1 cellular context compared by ENCODE assay signal in the genomic region with DNA sequence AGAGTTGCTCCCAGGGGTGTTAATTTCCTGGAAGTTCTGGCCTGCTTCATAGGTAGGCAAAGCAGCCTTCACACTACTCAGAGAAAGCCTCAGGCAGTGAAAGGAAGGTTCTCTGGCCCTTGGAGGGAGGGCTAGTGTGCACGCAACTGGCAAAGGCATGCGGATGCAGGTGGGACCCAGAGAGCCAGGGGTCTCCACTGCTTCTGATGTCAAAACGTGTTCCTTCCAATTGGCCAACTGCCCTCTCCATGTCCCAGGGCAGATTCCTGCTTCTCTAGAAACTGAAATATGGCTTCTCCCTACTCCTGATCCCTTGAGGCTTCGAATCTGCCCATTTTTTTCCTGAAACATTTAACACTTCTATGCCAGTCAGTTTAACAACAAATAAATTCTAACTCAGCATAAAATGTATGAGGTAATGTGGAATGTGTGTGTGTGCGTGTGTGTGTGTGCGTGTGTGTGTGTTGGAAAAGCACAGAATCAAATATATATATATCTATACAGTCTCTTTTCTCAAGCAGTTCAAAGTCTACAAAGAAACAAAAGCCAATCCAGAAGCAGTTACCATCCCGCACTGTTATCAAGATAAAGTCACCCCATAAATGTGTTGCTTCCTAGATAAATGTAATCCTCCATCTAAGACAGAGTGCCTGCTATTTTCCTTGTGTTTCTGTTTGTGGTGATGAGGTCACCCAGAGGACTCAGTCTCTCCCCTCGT.
TF ChIP-seq lines count a peak whose summit lies in the region.

No MANE protein-coding gene starts in this region.

TF ChIP-seq in K562, 482 proteins besides CTCF, POLR2A, EP300 and RAD21 (continued from another document and continues in another):
- no peak for TF ChIP-seq BRD4 (IDR thresholded peaks at IDR 0.05)
- TF ChIP-seq, protein P1, sequence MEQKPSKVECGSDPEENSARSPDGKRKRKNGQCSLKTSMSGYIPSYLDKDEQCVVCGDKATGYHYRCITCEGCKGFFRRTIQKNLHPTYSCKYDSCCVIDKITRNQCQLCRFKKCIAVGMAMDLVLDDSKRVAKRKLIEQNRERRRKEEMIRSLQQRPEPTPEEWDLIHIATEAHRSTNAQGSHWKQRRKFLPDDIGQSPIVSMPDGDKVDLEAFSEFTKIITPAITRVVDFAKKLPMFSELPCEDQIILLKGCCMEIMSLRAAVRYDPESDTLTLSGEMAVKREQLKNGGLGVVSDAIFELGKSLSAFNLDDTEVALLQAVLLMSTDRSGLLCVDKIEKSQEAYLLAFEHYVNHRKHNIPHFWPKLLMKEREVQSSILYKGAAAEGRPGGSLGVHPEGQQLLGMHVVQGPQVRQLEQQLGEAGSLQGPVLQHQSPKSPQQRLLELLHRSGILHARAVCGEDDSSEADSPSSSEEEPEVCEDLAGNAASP (IDR thresholded peaks at IDR 0.05): no peak
- no peak for TF ChIP-seq KAT2B (IDR thresholded peaks at IDR 0.05; ENCODE audit: low read depth, low read length)
- TF ChIP-seq MTA2 (IDR thresholded peaks at IDR 0.05; ENCODE audit: low read depth): peak; percentile 69
- no peak for TF ChIP-seq RBM39 (optimal IDR thresholded peaks at IDR 0.05; ENCODE audit: low read depth, low read length)
- no peak for TF ChIP-seq STAT5B (CRISPR knock-in tag; IDR thresholded peaks at IDR 0.05)
- TF ChIP-seq ZNF384 (IDR thresholded peaks at IDR 0.05; ENCODE audit: low read depth, low read length): no peak
- peak; percentile 37 for TF ChIP-seq BRD9 (IDR thresholded peaks at IDR 0.05; ENCODE audit: low read depth, partially characterized antibody)
- TF ChIP-seq RCOR1 (IDR thresholded peaks at IDR 0.05; ENCODE audit: borderline replicate concordance in 1 of 2, low read depth in 2 of 2, low read length in 2 of 2): peak in 1 of 2 experiments; percentile 62; a peak in 1 of 4 replicates
- no peak for TF ChIP-seq FOXA3 (CRISPR knock-in tag; conservative IDR thresholded peaks at IDR 0.05 in 1 of 2, IDR thresholded peaks at IDR 0.05 in 1 of 2)
- no peak for TF ChIP-seq SIN3A (IDR thresholded peaks at IDR 0.05; ENCODE audit: borderline replicate concordance in 2 of 2, control insufficient read depth in 1 of 2, low read depth in 2 of 2, low read length in 2 of 2)
- TF ChIP-seq, protein P2, sequence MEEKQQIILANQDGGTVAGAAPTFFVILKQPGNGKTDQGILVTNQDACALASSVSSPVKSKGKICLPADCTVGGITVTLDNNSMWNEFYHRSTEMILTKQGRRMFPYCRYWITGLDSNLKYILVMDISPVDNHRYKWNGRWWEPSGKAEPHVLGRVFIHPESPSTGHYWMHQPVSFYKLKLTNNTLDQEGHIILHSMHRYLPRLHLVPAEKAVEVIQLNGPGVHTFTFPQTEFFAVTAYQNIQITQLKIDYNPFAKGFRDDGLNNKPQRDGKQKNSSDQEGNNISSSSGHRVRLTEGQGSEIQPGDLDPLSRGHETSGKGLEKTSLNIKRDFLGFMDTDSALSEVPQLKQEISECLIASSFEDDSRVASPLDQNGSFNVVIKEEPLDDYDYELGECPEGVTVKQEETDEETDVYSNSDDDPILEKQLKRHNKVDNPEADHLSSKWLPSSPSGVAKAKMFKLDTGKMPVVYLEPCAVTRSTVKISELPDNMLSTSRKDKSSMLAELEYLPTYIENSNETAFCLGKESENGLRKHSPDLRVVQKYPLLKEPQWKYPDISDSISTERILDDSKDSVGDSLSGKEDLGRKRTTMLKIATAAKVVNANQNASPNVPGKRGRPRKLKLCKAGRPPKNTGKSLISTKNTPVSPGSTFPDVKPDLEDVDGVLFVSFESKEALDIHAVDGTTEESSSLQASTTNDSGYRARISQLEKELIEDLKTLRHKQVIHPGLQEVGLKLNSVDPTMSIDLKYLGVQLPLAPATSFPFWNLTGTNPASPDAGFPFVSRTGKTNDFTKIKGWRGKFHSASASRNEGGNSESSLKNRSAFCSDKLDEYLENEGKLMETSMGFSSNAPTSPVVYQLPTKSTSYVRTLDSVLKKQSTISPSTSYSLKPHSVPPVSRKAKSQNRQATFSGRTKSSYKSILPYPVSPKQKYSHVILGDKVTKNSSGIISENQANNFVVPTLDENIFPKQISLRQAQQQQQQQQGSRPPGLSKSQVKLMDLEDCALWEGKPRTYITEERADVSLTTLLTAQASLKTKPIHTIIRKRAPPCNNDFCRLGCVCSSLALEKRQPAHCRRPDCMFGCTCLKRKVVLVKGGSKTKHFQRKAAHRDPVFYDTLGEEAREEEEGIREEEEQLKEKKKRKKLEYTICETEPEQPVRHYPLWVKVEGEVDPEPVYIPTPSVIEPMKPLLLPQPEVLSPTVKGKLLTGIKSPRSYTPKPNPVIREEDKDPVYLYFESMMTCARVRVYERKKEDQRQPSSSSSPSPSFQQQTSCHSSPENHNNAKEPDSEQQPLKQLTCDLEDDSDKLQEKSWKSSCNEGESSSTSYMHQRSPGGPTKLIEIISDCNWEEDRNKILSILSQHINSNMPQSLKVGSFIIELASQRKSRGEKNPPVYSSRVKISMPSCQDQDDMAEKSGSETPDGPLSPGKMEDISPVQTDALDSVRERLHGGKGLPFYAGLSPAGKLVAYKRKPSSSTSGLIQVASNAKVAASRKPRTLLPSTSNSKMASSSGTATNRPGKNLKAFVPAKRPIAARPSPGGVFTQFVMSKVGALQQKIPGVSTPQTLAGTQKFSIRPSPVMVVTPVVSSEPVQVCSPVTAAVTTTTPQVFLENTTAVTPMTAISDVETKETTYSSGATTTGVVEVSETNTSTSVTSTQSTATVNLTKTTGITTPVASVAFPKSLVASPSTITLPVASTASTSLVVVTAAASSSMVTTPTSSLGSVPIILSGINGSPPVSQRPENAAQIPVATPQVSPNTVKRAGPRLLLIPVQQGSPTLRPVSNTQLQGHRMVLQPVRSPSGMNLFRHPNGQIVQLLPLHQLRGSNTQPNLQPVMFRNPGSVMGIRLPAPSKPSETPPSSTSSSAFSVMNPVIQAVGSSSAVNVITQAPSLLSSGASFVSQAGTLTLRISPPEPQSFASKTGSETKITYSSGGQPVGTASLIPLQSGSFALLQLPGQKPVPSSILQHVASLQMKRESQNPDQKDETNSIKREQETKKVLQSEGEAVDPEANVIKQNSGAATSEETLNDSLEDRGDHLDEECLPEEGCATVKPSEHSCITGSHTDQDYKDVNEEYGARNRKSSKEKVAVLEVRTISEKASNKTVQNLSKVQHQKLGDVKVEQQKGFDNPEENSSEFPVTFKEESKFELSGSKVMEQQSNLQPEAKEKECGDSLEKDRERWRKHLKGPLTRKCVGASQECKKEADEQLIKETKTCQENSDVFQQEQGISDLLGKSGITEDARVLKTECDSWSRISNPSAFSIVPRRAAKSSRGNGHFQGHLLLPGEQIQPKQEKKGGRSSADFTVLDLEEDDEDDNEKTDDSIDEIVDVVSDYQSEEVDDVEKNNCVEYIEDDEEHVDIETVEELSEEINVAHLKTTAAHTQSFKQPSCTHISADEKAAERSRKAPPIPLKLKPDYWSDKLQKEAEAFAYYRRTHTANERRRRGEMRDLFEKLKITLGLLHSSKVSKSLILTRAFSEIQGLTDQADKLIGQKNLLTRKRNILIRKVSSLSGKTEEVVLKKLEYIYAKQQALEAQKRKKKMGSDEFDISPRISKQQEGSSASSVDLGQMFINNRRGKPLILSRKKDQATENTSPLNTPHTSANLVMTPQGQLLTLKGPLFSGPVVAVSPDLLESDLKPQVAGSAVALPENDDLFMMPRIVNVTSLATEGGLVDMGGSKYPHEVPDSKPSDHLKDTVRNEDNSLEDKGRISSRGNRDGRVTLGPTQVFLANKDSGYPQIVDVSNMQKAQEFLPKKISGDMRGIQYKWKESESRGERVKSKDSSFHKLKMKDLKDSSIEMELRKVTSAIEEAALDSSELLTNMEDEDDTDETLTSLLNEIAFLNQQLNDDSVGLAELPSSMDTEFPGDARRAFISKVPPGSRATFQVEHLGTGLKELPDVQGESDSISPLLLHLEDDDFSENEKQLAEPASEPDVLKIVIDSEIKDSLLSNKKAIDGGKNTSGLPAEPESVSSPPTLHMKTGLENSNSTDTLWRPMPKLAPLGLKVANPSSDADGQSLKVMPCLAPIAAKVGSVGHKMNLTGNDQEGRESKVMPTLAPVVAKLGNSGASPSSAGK (IDR thresholded peaks at IDR 0.05): peak; percentile 53; the same call in 1 of the 2 replicates
- TF ChIP-seq U2AF2 (optimal IDR thresholded peaks at IDR 0.05; ENCODE audit: low read depth, low read length): no peak
- no peak for TF ChIP-seq ZNF212 (CRISPR knock-in tag; IDR thresholded peaks at IDR 0.05)
- peak; percentile 36; the same call in 1 of the 2 replicates for TF ChIP-seq EP400 (IDR thresholded peaks at IDR 0.05)
- no peak for TF ChIP-seq ATF1 (CRISPR knock-in tag; IDR thresholded peaks at IDR 0.05)
- peak; percentile 49 for TF ChIP-seq ATF1 (tag; IDR thresholded peaks at IDR 0.05)
- TF ChIP-seq ELF1 (tag; IDR thresholded peaks at IDR 0.05): no peak
- peak; percentile 58 for TF ChIP-seq FOXM1 (IDR thresholded peaks at IDR 0.05; ENCODE audit: low read depth)
- TF ChIP-seq FOXM1 (CRISPR knock-in tag; IDR thresholded peaks at IDR 0.05; ENCODE audit: low read depth): no peak
- no peak for TF ChIP-seq ZNF583 (CRISPR knock-in tag; IDR thresholded peaks at IDR 0.05)
- 0 out of 2 replicates have a peak, but pooled peaks have one; percentile 35 for TF ChIP-seq ZNF174 (CRISPR knock-in tag; IDR thresholded peaks at IDR 0.05)
- TF ChIP-seq NCOA4 (IDR thresholded peaks at IDR 0.05; ENCODE audit: partially characterized antibody): no peak
- TF ChIP-seq, protein P3, sequence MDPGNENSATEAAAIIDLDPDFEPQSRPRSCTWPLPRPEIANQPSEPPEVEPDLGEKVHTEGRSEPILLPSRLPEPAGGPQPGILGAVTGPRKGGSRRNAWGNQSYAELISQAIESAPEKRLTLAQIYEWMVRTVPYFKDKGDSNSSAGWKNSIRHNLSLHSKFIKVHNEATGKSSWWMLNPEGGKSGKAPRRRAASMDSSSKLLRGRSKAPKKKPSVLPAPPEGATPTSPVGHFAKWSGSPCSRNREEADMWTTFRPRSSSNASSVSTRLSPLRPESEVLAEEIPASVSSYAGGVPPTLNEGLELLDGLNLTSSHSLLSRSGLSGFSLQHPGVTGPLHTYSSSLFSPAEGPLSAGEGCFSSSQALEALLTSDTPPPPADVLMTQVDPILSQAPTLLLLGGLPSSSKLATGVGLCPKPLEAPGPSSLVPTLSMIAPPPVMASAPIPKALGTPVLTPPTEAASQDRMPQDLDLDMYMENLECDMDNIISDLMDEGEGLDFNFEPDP (CRISPR knock-in tag; IDR thresholded peaks at IDR 0.05): no peak
- TF ChIP-seq, protein P4, sequence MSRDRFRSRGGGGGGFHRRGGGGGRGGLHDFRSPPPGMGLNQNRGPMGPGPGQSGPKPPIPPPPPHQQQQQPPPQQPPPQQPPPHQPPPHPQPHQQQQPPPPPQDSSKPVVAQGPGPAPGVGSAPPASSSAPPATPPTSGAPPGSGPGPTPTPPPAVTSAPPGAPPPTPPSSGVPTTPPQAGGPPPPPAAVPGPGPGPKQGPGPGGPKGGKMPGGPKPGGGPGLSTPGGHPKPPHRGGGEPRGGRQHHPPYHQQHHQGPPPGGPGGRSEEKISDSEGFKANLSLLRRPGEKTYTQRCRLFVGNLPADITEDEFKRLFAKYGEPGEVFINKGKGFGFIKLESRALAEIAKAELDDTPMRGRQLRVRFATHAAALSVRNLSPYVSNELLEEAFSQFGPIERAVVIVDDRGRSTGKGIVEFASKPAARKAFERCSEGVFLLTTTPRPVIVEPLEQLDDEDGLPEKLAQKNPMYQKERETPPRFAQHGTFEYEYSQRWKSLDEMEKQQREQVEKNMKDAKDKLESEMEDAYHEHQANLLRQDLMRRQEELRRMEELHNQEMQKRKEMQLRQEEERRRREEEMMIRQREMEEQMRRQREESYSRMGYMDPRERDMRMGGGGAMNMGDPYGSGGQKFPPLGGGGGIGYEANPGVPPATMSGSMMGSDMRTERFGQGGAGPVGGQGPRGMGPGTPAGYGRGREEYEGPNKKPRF (IDR thresholded peaks at IDR 0.05; ENCODE audit: low read depth, low read length): no peak
- TF ChIP-seq RNF2 (IDR thresholded peaks at IDR 0.05): peak; percentile 60; the same call in 1 of the 2 replicates
- no peak for TF ChIP-seq ZNF12 (CRISPR knock-in tag; IDR thresholded peaks at IDR 0.05)
- peak; percentile 86 for TF ChIP-seq SMARCA4 (IDR thresholded peaks at IDR 0.05)
- TF ChIP-seq HDAC8 (tag; IDR thresholded peaks at IDR 0.05): no peak
- 0 out of 2 replicates have a peak, but pooled peaks have one; percentile 58 for TF ChIP-seq MXI1 (IDR thresholded peaks at IDR 0.05; ENCODE audit: low read depth, low read length)
- peak; percentile 65; the same call in 1 of the 2 replicates for TF ChIP-seq SMARCC2 (IDR thresholded peaks at IDR 0.05; ENCODE audit: low read depth)
- TF ChIP-seq SMC3 (conservative IDR thresholded peaks at IDR 0.05; ENCODE audit: insufficient read depth, low read depth, low read length): no peak
- TF ChIP-seq, protein P5, sequence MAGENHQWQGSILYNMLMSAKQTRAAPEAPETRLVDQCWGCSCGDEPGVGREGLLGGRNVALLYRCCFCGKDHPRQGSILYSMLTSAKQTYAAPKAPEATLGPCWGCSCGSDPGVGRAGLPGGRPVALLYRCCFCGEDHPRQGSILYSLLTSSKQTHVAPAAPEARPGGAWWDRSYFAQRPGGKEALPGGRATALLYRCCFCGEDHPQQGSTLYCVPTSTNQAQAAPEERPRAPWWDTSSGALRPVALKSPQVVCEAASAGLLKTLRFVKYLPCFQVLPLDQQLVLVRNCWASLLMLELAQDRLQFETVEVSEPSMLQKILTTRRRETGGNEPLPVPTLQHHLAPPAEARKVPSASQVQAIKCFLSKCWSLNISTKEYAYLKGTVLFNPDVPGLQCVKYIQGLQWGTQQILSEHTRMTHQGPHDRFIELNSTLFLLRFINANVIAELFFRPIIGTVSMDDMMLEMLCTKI (IDR thresholded peaks at IDR 0.05; ENCODE audit: partially characterized antibody): no peak
- TF ChIP-seq POLR2AphosphoS2 (IDR thresholded peaks at IDR 0.05; ENCODE audit: low read length): no peak
- no peak for TF ChIP-seq ZC3H4 (CRISPR knock-in tag; IDR thresholded peaks at IDR 0.05; ENCODE audit: borderline replicate concordance)
- TF ChIP-seq POLR2AphosphoS5 (IDR thresholded peaks at IDR 0.05; ENCODE audit: control insufficient read depth, insufficient read depth, low read depth, low read length): peak; percentile 46; the same call in 1 of the 2 replicates
- TF ChIP-seq, protein P6, sequence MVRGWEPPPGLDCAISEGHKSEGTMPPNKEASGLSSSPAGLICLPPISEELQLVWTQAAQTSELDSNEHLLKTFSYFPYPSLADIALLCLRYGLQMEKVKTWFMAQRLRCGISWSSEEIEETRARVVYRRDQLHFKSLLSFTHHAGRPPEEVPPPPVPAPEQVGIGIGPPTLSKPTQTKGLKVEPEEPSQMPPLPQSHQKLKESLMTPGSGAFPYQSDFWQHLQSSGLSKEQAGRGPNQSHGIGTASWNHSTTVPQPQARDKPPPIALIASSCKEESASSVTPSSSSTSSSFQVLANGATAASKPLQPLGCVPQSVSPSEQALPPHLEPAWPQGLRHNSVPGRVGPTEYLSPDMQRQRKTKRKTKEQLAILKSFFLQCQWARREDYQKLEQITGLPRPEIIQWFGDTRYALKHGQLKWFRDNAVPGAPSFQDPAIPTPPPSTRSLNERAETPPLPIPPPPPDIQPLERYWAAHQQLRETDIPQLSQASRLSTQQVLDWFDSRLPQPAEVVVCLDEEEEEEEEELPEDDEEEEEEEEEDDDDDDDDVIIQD (CRISPR knock-in tag; IDR thresholded peaks at IDR 0.05): no peak
